Comparison of ENCODE assay signal across 7 cellular contexts in the genomic region with DNA sequence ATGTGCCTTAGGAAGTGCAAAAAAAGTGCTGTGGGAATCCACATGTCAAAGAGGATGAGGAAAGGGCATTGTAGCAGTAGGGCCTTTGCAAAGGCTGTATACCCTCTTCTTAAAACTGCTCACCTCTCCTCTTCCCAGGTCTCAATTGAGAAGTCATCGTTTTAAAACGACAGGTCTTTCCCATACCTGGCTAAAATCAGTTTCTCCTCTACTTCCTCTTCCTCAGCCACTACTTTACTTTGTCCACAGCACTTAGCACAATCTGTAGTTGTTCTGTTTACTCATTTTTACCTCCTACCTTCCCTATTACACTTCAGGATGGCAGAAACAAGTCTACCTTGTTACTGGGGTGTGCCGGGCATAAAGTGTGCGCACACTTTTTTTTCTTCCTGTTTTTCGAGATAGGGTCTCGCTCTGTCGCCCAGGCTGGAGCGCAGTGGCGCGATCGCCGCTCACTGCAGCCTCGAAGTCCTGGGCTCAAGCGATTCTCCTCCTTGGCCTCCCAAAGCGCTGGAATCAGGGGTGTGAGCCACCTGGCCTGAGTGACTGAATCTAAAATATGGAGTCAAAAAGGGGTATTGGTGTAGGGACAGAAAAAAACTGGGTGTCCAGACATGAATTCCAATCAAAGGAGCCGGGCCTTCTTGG. TPM values are rescaled to one million over a fixed set of nuclear protein-coding genes. Genes with fewer than 3 reads are reported as not detected.
DNase-seq lines count a peak whose midpoint lies in the region; ATAC-seq and TF ChIP-seq lines count a peak whose summit lies in the region.

No MANE protein-coding gene starts in this region.

- no peaks in the 10 kb centered on the region for H3K27me3 ChIP-seq in neutrophil

- TF ChIP-seq CTCF in RWPE1 (conservative IDR thresholded peaks at IDR 0.05; ENCODE audit: low read depth) (no peak), neutrophil (IDR thresholded peaks at IDR 0.05) (no peak)

- H3K27ac ChIP-seq in RWPE1, result peak overlapping the region; percentile 87
- peak overlapping the region; percentile 86 for H3K27ac ChIP-seq in neutrophil

- no peaks in the 10 kb centered on the region for H3K36me3 ChIP-seq in neutrophil

- H3K4me3 ChIP-seq in neutrophil (ENCODE audit: low read depth in 1 of 2, low read length in 1 of 2), result peak overlapping the region; percentile 64 to 66

- CTCF ChIA-PET in RWPE1 (lab: Yijun Ruan, JAX), result interaction anchor here (0.6 kb wide), 1 partner anchor 528 kb away, joined by 3 read pairs; no protein-coding TSS in a partner anchor

- POLR2A ChIA-PET in RWPE1 (lab: Yijun Ruan, JAX; ENCODE audit: low non-redundant PET), result no interaction called here

- peak; percentile 6 for ATAC-seq in GM18868 (IDR thresholded peaks at IDR 0.05; ENCODE audit: unreplicated experiment)
- ATAC-seq in HG02798 (IDR thresholded peaks at IDR 0.05; ENCODE audit: poor library complexity, unreplicated experiment), result peak; percentile 2
- ATAC-seq in esophagus mucosa, result peak; percentile 9

- H3K4me1 ChIP-seq in neutrophil (ENCODE audit: control insufficient read depth in 1 of 2, insufficient read depth in 1 of 2, low read depth in 1 of 2, low read length in 1 of 2), result peaks cover 20 to 26% of the 10 kb centered on the region in 2 experiments

- DNase-seq in RWPE1 (ENCODE audit: low spot score), result no peak
- DNase-seq in hippocampal formation (lab: John Stamatoyannopoulos, UW), result no peak
- DNase-seq in stimulated activated CD8-positive, alpha-beta memory T cell treated with anti-CD3 and anti-CD28 coated beads, Interleukin-4, amount 100 ng/mL, for 48 hours, result no peak

- H3K9me3 ChIP-seq in neutrophil, result no peaks in the 10 kb centered on the region

RNA-seq across cellular contexts. Expression of a gene that starts 9.8 kb away (rescaled TPM):
- 33.1 TPM for total RNA-seq in esophagus mucosa
